20 cellular contexts compared by ENCODE assay signal in the genomic region with DNA sequence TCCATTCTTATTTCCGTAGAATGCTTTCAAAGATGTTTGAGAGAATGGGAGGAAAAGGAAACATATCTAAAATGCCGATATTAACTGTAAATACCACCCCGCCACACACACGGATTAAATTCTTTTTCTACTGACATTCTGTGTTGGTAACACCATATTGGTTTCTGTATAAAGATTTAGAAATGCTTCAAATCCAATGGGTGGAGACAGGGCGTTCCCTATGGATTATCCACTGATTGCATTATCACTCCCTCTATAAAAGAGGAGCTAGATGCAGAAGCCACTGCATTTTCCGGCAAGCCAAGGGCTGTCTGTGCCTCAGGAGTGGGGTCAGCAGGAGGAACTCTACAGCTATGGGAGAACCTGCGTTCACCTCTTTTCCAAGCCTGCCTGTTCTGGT. TPM values are rescaled to one million over a fixed set of nuclear protein-coding genes. Genes with fewer than 3 reads are reported as not detected.
"Had no signal": no experiment of that assay in that cellular context is flagged by ENCODE, and none has a peak within 500 bp of the region (broad histone marks: within the 10 kb centered on the region; RNA-seq: fewer than 3 reads in every experiment).

TSS of gene MBD3L2 (plus strand) at position 301 of the 400 bp plus-strand sequence. CDS start at position 354, 53 bp downstream.

RNA-seq across cellular contexts. Expression of gene MBD3L2, which starts in this region (rescaled TPM):
- total RNA-seq: activated naive CD4-positive, alpha-beta T cell treated with anti-CD3 and anti-CD28 coated beads for 36 hours; activated naive CD4-positive, alpha-beta T cell treated with anti-CD3 and anti-CD28 coated beads, Interleukin-2, amount 50 U/mL, for 72 hours; activated naive CD8-positive, alpha-beta T cell treated with anti-CD3 and anti-CD28 coated beads for 36 hours; activated naive CD8-positive, alpha-beta T cell treated with anti-CD3 and anti-CD28 coated beads, Interleukin-2, amount 10 ng/mL, durations not matched to agents 7 days and 5 days; activated T-cell treated with anti-CD3 and anti-CD28 coated beads, Interleukin-2, amount 50 U/mL, for 4 hours; activated T-cell treated with anti-CD3 and anti-CD28 coated beads, Interleukin-2, amount 50 U/mL, for 72 hours; activated T-helper 1 cell treated with anti-CD3 and anti-CD28 coated beads, Interleukin-12 subunit alpha, Interleukin-12 subunit beta, Interleukin-2, Interleukin-4 antibody, amounts not matched to agents 30 ng/mL and 10 ng/mL and 1 ng/mL, durations not matched to agents 14 hours and 24 hours and 36 hours; activated T-helper 17 cell treated with anti-CD3 and anti-CD28 coated beads, Interleukin-2, amount 50 U/mL, for 72 hours; activated T-helper 2 cell treated with anti-CD3 and anti-CD28 coated beads, Interferon-gamma antibody, Interleukin-2, Interleukin-4, amounts not matched to agents 10 μg/mL and 5 μg/mL and 100 μg/mL, durations not matched to agents 14 hours and 24 hours and 36 hours; adrenal gland; aorta; ascending aorta; body of pancreas; breast epithelium; bronchial epithelial cell; cardiac muscle cell; cardiac septum; cerebellum; chondrocyte had no signal
- polyA plus RNA-seq: adipose tissue, adrenal gland, aorta, cardiac muscle cell had no signal
